In genomic region chr12:71685961-71686657, GRCh38 we compare ENCODE assay signal across 8 cellular contexts. TPM values are rescaled to one million over a fixed set of nuclear protein-coding genes. Genes with fewer than 3 reads are reported as not detected.
DNase-seq lines count a peak whose midpoint lies in the region; ATAC-seq and TF ChIP-seq lines count a peak whose summit lies in the region.

TMEM19 (plus strand) TSS chr12:71686082; CDS start chr12:71686681, 599 bp downstream.

- intact Hi-C loops in activated T-helper 1 cell treated with anti-CD3 and anti-CD28 coated beads, Interleukin-12 subunit alpha, Interleukin-12 subunit beta, Interleukin-2, Interleukin-4 antibody, amounts not matched to agents 30 ng/mL and 10 ng/mL and 1 ng/mL, durations not matched to agents 14 hours and 24 hours and 36 hours (cut with micrococcal nuclease), result loop anchor here (1.0 to 10.0 kb wide), 6 partner anchors 22 to 1949 kb away; partner anchors contain the start of genes CNOT2, KCNMB4, RAB21 and RAB3IP

- H3K4me1 Mint-ChIP-seq in activated T-helper 1 cell treated with anti-CD3 and anti-CD28 coated beads, Interleukin-12 subunit alpha, Interleukin-12 subunit beta, Interleukin-2, Interleukin-4 antibody, amounts not matched to agents 30 ng/mL and 10 ng/mL and 1 ng/mL, durations not matched to agents 14 hours and 24 hours and 36 hours (ENCODE audit: low read depth), result peaks cover 23% of the 10 kb centered on the region
- H3K4me1 Mint-ChIP-seq in naive thymus-derived CD8-positive, alpha-beta T cell, result peaks cover 10 to 45% (median 28%) of the 10 kb centered on the region in 4 donors

- H3K27me3 Mint-ChIP-seq in activated T-helper 1 cell treated with anti-CD3 and anti-CD28 coated beads, Interleukin-12 subunit alpha, Interleukin-12 subunit beta, Interleukin-2, Interleukin-4 antibody, amounts not matched to agents 30 ng/mL and 10 ng/mL and 1 ng/mL, durations not matched to agents 14 hours and 24 hours and 36 hours (ENCODE audit: insufficient read depth), result no peaks in the 10 kb centered on the region
- H3K27me3 Mint-ChIP-seq in naive thymus-derived CD8-positive, alpha-beta T cell, result no peaks in the 10 kb centered on the region

- POLR2A ChIA-PET in naive thymus-derived CD8-positive, alpha-beta T cell (lab: Charles Lee), result interaction anchor here (0.7 to 5.0 kb wide), 18 partner anchors 10 to 153 kb away, joined by 3 to 213 read pairs (median 4); partner anchors contain the start of genes RAB21, TBC1D15, THAP2 and ZFC3H1

- ATAC-seq in GM21825 (IDR thresholded peaks at IDR 0.05; ENCODE audit: unreplicated experiment), result peak; percentile 88
- peak; percentile 91 for ATAC-seq in naive thymus-derived CD8-positive, alpha-beta T cell

- H3K27ac ChIP-seq in Karpas-422 (ENCODE audit: low read length) (peak within 1 kb of the TSS; percentile 89), fibroblast of lung (ENCODE audit: insufficient read depth, low read length) (peak within 1 kb of the TSS; percentile 64)

- peak within 1 kb of the TSS; percentile 88 for H2AFZ ChIP-seq in Karpas-422 (ENCODE audit: low read length)
- H2AFZ ChIP-seq in fibroblast of lung (ENCODE audit: low read length), result peak within 1 kb of the TSS; percentile 94

- peak within 1 kb of the TSS; percentile 94 for H3K4me3 Mint-ChIP-seq in activated T-helper 1 cell treated with anti-CD3 and anti-CD28 coated beads, Interleukin-12 subunit alpha, Interleukin-12 subunit beta, Interleukin-2, Interleukin-4 antibody, amounts not matched to agents 30 ng/mL and 10 ng/mL and 1 ng/mL, durations not matched to agents 14 hours and 24 hours and 36 hours
- H3K4me3 Mint-ChIP-seq in naive thymus-derived CD8-positive, alpha-beta T cell, result peak within 1 kb of the TSS; percentile 89 to 100 (median 94)

- no peaks in the 10 kb centered on the region for H3K36me3 Mint-ChIP-seq in activated T-helper 1 cell treated with anti-CD3 and anti-CD28 coated beads, Interleukin-12 subunit alpha, Interleukin-12 subunit beta, Interleukin-2, Interleukin-4 antibody, amounts not matched to agents 30 ng/mL and 10 ng/mL and 1 ng/mL, durations not matched to agents 14 hours and 24 hours and 36 hours (ENCODE audit: low read depth)
- peaks cover 0 to 10% (median 0%) of the 10 kb centered on the region in 3 donors for H3K36me3 Mint-ChIP-seq in naive thymus-derived CD8-positive, alpha-beta T cell

- H3K9me3 ChIP-seq in Karpas-422 (ENCODE audit: low read length) (no peaks in the 10 kb centered on the region), fibroblast of lung (ENCODE audit: control insufficient read depth, insufficient read depth, low read depth, low read length) (no peaks in the 10 kb centered on the region)

- H3K27me3 ChIP-seq in Karpas-422 (ENCODE audit: low read length), result no peaks in the 10 kb centered on the region
- H3K27me3 ChIP-seq in fibroblast of lung (ENCODE audit: control insufficient read depth, insufficient read depth, low read length), result no peaks in the 10 kb centered on the region

- H3K27ac Mint-ChIP-seq in activated T-helper 1 cell treated with anti-CD3 and anti-CD28 coated beads, Interleukin-12 subunit alpha, Interleukin-12 subunit beta, Interleukin-2, Interleukin-4 antibody, amounts not matched to agents 30 ng/mL and 10 ng/mL and 1 ng/mL, durations not matched to agents 14 hours and 24 hours and 36 hours, result peak within 1 kb of the TSS; percentile 93
- H3K27ac Mint-ChIP-seq in naive thymus-derived CD8-positive, alpha-beta T cell, result peak within 1 kb of the TSS; percentile 87 to 98 (median 94)

- peak within 1 kb of the TSS; percentile 74 for H3K9ac ChIP-seq in Karpas-422 (ENCODE audit: low read length)
- peak within 1 kb of the TSS; percentile 72 for H3K9ac ChIP-seq in fibroblast of lung (ENCODE audit: insufficient read depth, low read length)

- no peaks in the 10 kb centered on the region for H3K9me3 Mint-ChIP-seq in activated T-helper 1 cell treated with anti-CD3 and anti-CD28 coated beads, Interleukin-12 subunit alpha, Interleukin-12 subunit beta, Interleukin-2, Interleukin-4 antibody, amounts not matched to agents 30 ng/mL and 10 ng/mL and 1 ng/mL, durations not matched to agents 14 hours and 24 hours and 36 hours
- H3K9me3 Mint-ChIP-seq in naive thymus-derived CD8-positive, alpha-beta T cell, result no peaks in the 10 kb centered on the region

- H3K9me2 ChIP-seq in Karpas-422 (replicated peaks; ENCODE audit: insufficient read depth, low read length), result no peaks in the 10 kb centered on the region

- H3K36me3 ChIP-seq in Karpas-422 (ENCODE audit: insufficient read depth, low read length) (no peaks in the 10 kb centered on the region), fibroblast of lung (ENCODE audit: control insufficient read depth, insufficient read depth, low read length) (no peaks in the 10 kb centered on the region)

- H3K4me1 ChIP-seq in Karpas-422 (ENCODE audit: low read length) (peaks cover 57% of the 10 kb centered on the region), fibroblast of lung (ENCODE audit: control insufficient read depth, extremely low read depth, insufficient read depth, low read length) (no peaks in the 10 kb centered on the region)

- peaks cover 20% of the 10 kb centered on the region for H3K79me2 ChIP-seq in Karpas-422 (ENCODE audit: low read length)
- no peaks in the 10 kb centered on the region for H3K79me2 ChIP-seq in fibroblast of lung (ENCODE audit: control insufficient read depth, insufficient read depth, low read length)

- H3K4me2 ChIP-seq in Karpas-422 (ENCODE audit: low read depth, low read length, poor library complexity, severe bottlenecking) (peak within 1 kb of the TSS; percentile 79), fibroblast of lung (ENCODE audit: extremely low read depth, insufficient read depth, low read length) (peak within 1 kb of the TSS; percentile 94)

- peak; percentile 17 to 21 for TF ChIP-seq CTCF in fibroblast of lung (conservative IDR thresholded peaks at IDR 0.05 in 1 of 2, IDR thresholded peaks at IDR 0.05 in 1 of 2; ENCODE audit: low read depth in 1 of 2, low read length in 2 of 2)

- DNase-seq in EL (peak; percentile 93), Karpas-422 (peak; percentile 95), RPMI7951 (ENCODE audit: low read depth) (peak; percentile 89), fibroblast of lung (ENCODE audit: low read depth in 2 of 2) (peak; percentile 89 to 90)
- peak; percentile 78 for DNase-seq in activated T-helper 1 cell treated with anti-CD3 and anti-CD28 coated beads, Interleukin-12 subunit alpha, Interleukin-12 subunit beta, Interleukin-2, Interleukin-4 antibody, amounts not matched to agents 30 ng/mL and 10 ng/mL and 1 ng/mL, durations not matched to agents 14 hours and 24 hours and 36 hours (ENCODE audit: low spot score)
- DNase-seq in naive thymus-derived CD8-positive, alpha-beta T cell, result peak; percentile 76 to 92 (median 83)
- DNase-seq in stimulated activated naive CD4-positive, alpha-beta T cell (lab: John Stamatoyannopoulos, UW), result peak; percentile 69 to 94 (median 81)

- H4K20me1 ChIP-seq in Karpas-422 (ENCODE audit: insufficient read depth, low read depth, low read length) (no peaks in the 10 kb centered on the region), fibroblast of lung (ENCODE audit: control insufficient read depth, extremely low read depth, insufficient read depth, low read length) (no peaks in the 10 kb centered on the region)

- H3K4me3 ChIP-seq in Karpas-422 (ENCODE audit: low read length) (peak within 1 kb of the TSS; percentile 67), fibroblast of lung (replicated peaks in 1 of 4; ENCODE audit: control extremely low read depth in 1 of 4, insufficient read depth in 1 of 4, low read depth in 3 of 4, low read length in 4 of 4) (peak within 1 kb of the TSS; percentile 75 to 96 (median 77))

RNA-seq across cellular contexts. Expression of gene TMEM19, which starts in this region (rescaled TPM):
- total RNA-seq in Karpas-422 (2014; rRNA removed; shearing (Covaris generic); ENCODE audit: low replicate concordance), result 21.3 and 32.8 TPM in 2 replicates
- 40.2 and 49.7 TPM in 2 replicates for total RNA-seq in RPMI7951 (2014; rRNA removed; shearing (Covaris generic))
- 10.6 and 11.3 TPM in 2 replicates for total RNA-seq in activated T-helper 1 cell treated with anti-CD3 and anti-CD28 coated beads, Interleukin-12 subunit alpha, Interleukin-12 subunit beta, Interleukin-2, Interleukin-4 antibody, amounts not matched to agents 30 ng/mL and 10 ng/mL and 1 ng/mL, durations not matched to agents 14 hours and 24 hours and 36 hours
- total RNA-seq in fibroblast of lung, result 21.6 and 25.1 TPM in 2 replicates
- polyA plus RNA-seq in fibroblast of lung, result 19.6 and 30.5 TPM in 2 replicates
- 13.3 and 14.1 TPM in 2 replicates for polyA plus RNA-seq in fibroblast of lung (2012)
- 14.1 and 20.7 TPM in 2 replicates for polyA minus RNA-seq in fibroblast of lung (ENCODE audit: low replicate concordance)
- total RNA-seq in naive thymus-derived CD8-positive, alpha-beta T cell, result 10 to 100 TPM; 22.0 to 30.5 TPM
- polyA plus RNA-seq in naive thymus-derived CD8-positive, alpha-beta T cell, result 10 to 100 TPM; 40.1 to 53.8 (median 43.5) TPM

Comparison
In these comparisons a context has a peak if more than half of its experiments do, and no peak if none do; other contexts are left out.
1. Peak in every context shown above with its lines: DNase-seq, ATAC-seq, H3K4me3 ChIP-seq and H3K27ac ChIP-seq.